Comparison of ENCODE assay signal across 1 cellular context in the genomic region with DNA sequence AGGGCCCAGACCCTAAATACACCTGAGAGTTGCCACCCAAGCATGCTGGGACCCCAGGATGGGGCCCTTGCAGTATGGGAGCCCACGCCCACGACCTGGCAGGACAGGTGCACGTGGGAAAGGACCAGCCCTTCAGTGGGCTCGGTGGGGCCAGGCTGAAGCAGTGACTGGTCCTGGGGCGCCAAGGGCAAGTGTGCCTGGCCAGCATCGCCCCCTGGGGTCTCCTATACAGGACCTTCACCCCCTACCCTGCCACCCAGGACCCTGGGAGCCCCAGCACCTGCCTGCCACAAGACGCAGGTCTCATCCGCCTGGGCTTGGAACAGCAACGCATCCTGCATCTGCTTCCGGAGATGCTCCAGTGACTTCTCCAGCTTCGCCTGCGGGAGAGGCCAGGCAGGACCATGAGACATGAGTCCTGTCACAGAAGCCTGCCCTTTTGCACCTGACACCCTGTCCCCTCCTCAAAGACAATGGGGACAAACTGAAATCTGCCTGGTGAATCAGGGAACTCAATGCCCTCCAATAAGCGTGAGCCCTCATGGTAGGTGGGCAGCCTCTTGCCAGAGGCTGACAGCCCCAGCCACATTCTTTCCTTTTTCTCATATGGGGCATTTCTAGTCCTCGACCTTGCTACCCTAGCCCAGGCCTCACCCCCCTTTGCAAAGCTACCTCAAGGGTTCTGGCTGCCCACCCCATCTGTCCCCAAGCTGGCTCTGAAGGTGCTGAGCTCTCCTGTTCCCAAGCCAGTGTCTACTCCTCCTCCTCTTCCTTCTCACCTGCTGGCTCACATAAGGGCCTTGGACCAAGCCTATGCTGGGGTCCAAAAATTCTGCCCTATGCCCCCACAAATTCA.
TF ChIP-seq lines count a peak whose summit lies in the region.

No MANE protein-coding gene starts in this region.

TF ChIP-seq in SK-N-SH, 30 proteins besides CTCF, POLR2A, EP300 and RAD21:
- TF ChIP-seq, protein P1, sequence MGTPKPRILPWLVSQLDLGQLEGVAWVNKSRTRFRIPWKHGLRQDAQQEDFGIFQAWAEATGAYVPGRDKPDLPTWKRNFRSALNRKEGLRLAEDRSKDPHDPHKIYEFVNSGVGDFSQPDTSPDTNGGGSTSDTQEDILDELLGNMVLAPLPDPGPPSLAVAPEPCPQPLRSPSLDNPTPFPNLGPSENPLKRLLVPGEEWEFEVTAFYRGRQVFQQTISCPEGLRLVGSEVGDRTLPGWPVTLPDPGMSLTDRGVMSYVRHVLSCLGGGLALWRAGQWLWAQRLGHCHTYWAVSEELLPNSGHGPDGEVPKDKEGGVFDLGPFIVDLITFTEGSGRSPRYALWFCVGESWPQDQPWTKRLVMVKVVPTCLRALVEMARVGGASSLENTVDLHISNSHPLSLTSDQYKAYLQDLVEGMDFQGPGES (IDR thresholded peaks at IDR 0.05; ENCODE audit: low read depth, low read length) = no peak
- TF ChIP-seq JUND (IDR thresholded peaks at IDR 0.05) = no peak
- no peak for TF ChIP-seq RXRA (IDR thresholded peaks at IDR 0.05; ENCODE audit: borderline replicate concordance, low read depth)
- TF ChIP-seq, protein P2, sequence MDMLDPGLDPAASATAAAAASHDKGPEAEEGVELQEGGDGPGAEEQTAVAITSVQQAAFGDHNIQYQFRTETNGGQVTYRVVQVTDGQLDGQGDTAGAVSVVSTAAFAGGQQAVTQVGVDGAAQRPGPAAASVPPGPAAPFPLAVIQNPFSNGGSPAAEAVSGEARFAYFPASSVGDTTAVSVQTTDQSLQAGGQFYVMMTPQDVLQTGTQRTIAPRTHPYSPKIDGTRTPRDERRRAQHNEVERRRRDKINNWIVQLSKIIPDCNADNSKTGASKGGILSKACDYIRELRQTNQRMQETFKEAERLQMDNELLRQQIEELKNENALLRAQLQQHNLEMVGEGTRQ (IDR thresholded peaks at IDR 0.05; ENCODE audit: borderline replicate concordance, low read depth, low read length) = no peak
- TF ChIP-seq CHD2 (IDR thresholded peaks at IDR 0.05; ENCODE audit: low read length, partially characterized antibody) = no peak
- TF ChIP-seq NRF1 (IDR thresholded peaks at IDR 0.05; ENCODE audit: low read depth, low read length) = no peak
- TF ChIP-seq FOXJ3 (CRISPR knock-in tag; IDR thresholded peaks at IDR 0.05) = no peak
- no peak for TF ChIP-seq GABPA (IDR thresholded peaks at IDR 0.05; ENCODE audit: low read depth)
- TF ChIP-seq SMC3 (IDR thresholded peaks at IDR 0.05; ENCODE audit: low read depth, low read length) = no peak
- TF ChIP-seq RCOR1 (IDR thresholded peaks at IDR 0.05; ENCODE audit: low read length) = no peak
- TF ChIP-seq ELF1 (IDR thresholded peaks at IDR 0.05) = no peak
- TF ChIP-seq, protein P3, sequence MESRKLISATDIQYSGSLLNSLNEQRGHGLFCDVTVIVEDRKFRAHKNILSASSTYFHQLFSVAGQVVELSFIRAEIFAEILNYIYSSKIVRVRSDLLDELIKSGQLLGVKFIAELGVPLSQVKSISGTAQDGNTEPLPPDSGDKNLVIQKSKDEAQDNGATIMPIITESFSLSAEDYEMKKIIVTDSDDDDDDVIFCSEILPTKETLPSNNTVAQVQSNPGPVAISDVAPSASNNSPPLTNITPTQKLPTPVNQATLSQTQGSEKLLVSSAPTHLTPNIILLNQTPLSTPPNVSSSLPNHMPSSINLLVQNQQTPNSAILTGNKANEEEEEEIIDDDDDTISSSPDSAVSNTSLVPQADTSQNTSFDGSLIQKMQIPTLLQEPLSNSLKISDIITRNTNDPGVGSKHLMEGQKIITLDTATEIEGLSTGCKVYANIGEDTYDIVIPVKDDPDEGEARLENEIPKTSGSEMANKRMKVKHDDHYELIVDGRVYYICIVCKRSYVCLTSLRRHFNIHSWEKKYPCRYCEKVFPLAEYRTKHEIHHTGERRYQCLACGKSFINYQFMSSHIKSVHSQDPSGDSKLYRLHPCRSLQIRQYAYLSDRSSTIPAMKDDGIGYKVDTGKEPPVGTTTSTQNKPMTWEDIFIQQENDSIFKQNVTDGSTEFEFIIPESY (IDR thresholded peaks at IDR 0.05; ENCODE audit: borderline replicate concordance, low read depth) = no peak
- no peak for TF ChIP-seq TEAD4 (IDR thresholded peaks at IDR 0.05; ENCODE audit: borderline replicate concordance, insufficient read depth)
- TF ChIP-seq RFX5 (IDR thresholded peaks at IDR 0.05; ENCODE audit: low read length) = no peak
- no peak for TF ChIP-seq MXI1 (IDR thresholded peaks at IDR 0.05; ENCODE audit: low read depth, low read length)
- TF ChIP-seq FOXM1 (IDR thresholded peaks at IDR 0.05; ENCODE audit: low read depth) = no peak
TF ChIP-seq in SK-N-SH: peak in this region for 0.
